In the genomic region with DNA sequence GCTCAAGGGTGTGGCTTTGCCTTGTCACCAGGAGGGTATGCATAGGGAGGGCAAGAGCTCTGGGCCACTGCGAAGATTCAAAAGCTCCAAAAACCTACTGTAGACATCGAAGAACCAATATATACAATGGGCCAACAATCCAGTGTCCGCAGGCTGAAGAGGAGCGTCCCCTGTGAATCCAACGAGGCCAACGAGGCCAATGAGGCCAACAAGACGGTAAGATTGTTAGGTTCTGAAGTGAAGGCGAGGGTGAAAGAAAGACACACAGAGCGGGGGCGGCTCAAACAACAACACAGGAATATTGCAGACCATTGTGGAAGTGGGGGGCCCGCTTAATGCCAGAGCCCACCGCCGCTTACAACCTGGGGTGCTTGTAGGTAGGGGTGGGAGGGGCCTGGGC, we compare ENCODE assay signal across 11 cellular contexts. TPM values are rescaled to one million over a fixed set of nuclear protein-coding genes. Genes with fewer than 3 reads are reported as not detected.
"Had no signal": no experiment of that assay in that cellular context is flagged by ENCODE, and none has a peak within 500 bp of the region (broad histone marks: within the 10 kb centered on the region; RNA-seq: fewer than 3 reads in every experiment).

A gene with protein sequence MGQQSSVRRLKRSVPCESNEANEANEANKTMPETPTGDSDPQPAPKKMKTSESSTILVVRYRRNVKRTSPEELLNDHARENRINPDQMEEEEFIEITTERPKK (plus strand): TSS at position 27 of the 400 bp plus-strand sequence. CDS start 100 bp downstream, at position 127.

RNA-seq across cellular contexts. Expression of the gene that starts here (rescaled TPM):
- total RNA-seq: activated CD4-positive, alpha-beta T cell treated with anti-CD3 and anti-CD28 coated beads, Interleukin-2, amount 10 ng/mL, durations not matched to agents 24 days and 14 days; activated CD8-positive, alpha-beta memory T cell treated with anti-CD3 and anti-CD28 coated beads for 36 hours; activated CD8-positive, alpha-beta T cell treated with anti-CD3 and anti-CD28 coated beads for 36 hours; activated naive CD8-positive, alpha-beta T cell treated with anti-CD3 and anti-CD28 coated beads, Interleukin-2, amount 10 ng/mL, durations not matched to agents 7 days and 5 days; activated T-cell treated with anti-CD3 and anti-CD28 coated beads, Interleukin-2, amount 50 U/mL, for 72 hours; activated T-helper 17 cell treated with anti-CD3 and anti-CD28 coated beads, Interleukin-2, amount 50 U/mL, for 72 hours; astrocyte; bronchial epithelial cell; MCF 10A; SJCRH30 had no signal
- polyA plus RNA-seq: adipose tissue had no signal
